ENCODE assay signal across 9 cellular contexts in genomic region chr17:17849863-17850373, GRCh38. TPM values are rescaled to one million over a fixed set of nuclear protein-coding genes. Genes with fewer than 3 reads are reported as not detected.
A peak's percentile ranks its signal among the peaks of the same experiment; 100 is the strongest.
DNase-seq lines count a peak whose midpoint lies in the region; ATAC-seq and TF ChIP-seq lines count a peak whose summit lies in the region.
"Had no signal": no experiment of that assay in that cellular context is flagged by ENCODE, and none has a peak within 500 bp of the region (broad histone marks: within the 10 kb centered on the region; RNA-seq: fewer than 3 reads in every experiment).

No MANE protein-coding gene starts in this region.

- ATAC-seq in WTC11 = peak; percentile 29; the same call in 1 of the 2 replicates
- ATAC-seq in GM21576 (IDR thresholded peaks at IDR 0.05; ENCODE audit: unreplicated experiment) = no peak

- no peak overlapping the region for H2BK15ac ChIP-seq in mesendoderm (replicated peaks; ENCODE audit: low read depth)

- DNase-seq in COR-L47 (lab: John Stamatoyannopoulos, UW) (peak; percentile 22), WTC11 (ENCODE audit: low spot score) (no peak), choroid plexus epithelial cell (ENCODE audit: low read depth) (peak; percentile 97), mesendoderm (peak; percentile 75), substantia nigra (lab: John Stamatoyannopoulos, UW) (peak in 25 of 49 donors; percentile 16 to 72 (median 38)), nephron progenitor cell (no peak)

- H3K56ac ChIP-seq in mesendoderm (ENCODE audit: low read length) = no peak overlapping the region

- H4K8ac ChIP-seq in mesendoderm (ENCODE audit: low read depth, low read length) = no peak overlapping the region

- H3K27ac ChIP-seq in mesendoderm (ENCODE audit: low read depth, low read length) (no peak overlapping the region), substantia nigra (ENCODE audit: low read depth, low read length, poor library complexity, severe bottlenecking) (peak overlapping the region; percentile 79)
- H3K27ac ChIP-seq: SJSA1 had no signal

- no peak overlapping the region for H3K18ac ChIP-seq in mesendoderm (ENCODE audit: low read length)

- H3K4me3 Mint-ChIP-seq in IgD-negative memory B cell (peak overlapping the region in 3 of 4 donors; percentile 45 to 88 (median 50)), WTC11 (no peak overlapping the region), nephron progenitor cell (no peak overlapping the region)

- H3K23ac ChIP-seq in mesendoderm (ENCODE audit: low read length) = no peak overlapping the region

- no peaks in the 10 kb centered on the region for H3K79me2 ChIP-seq in mesendoderm (ENCODE audit: control insufficient read depth, insufficient read depth, low read length)

- no peak overlapping the region for H2AK5ac ChIP-seq in mesendoderm (ENCODE audit: low read length)

- no peak for TF ChIP-seq CTCF in WTC11 (IDR thresholded peaks at IDR 0.05)
- TF ChIP-seq CTCF in choroid plexus epithelial cell (conservative IDR thresholded peaks at IDR 0.05; ENCODE audit: low read depth, low read length) = peak; percentile 50
- TF ChIP-seq CTCF in nephron progenitor cell (IDR thresholded peaks at IDR 0.05) = no peak

- no peak overlapping the region for H3K4ac ChIP-seq in mesendoderm (ENCODE audit: low read depth, low read length)

- H3K27me3 ChIP-seq in mesendoderm (ENCODE audit: insufficient read depth, low read length, poor library complexity) = no peaks in the 10 kb centered on the region
- H3K27me3 ChIP-seq: SJSA1 had no signal

- H3K36me3 ChIP-seq in mesendoderm (ENCODE audit: control insufficient read depth, insufficient read depth, low read length) = no peaks in the 10 kb centered on the region

- no peak overlapping the region for H3K4me3 ChIP-seq in choroid plexus epithelial cell (ENCODE audit: low read depth, low read length)
- H3K4me3 ChIP-seq in mesendoderm (ENCODE audit: low read length) = no peak overlapping the region
- H3K4me3 ChIP-seq: SJSA1 had no signal

- POLR2A ChIA-PET in WTC11 (lab: Charles Lee) = interaction anchor here (0.6 to 1.6 kb wide), 3 partner anchors 12 to 36 kb away, joined by 3 to 7 read pairs (median 5); no protein-coding TSS in a partner anchor

- no peak overlapping the region for H3K9ac ChIP-seq in mesendoderm (ENCODE audit: low read length)

- no peaks in the 10 kb centered on the region for H3K27me3 Mint-ChIP-seq in IgD-negative memory B cell
- peaks cover 3% of the 10 kb centered on the region; the same call in 1 of the 2 replicates for H3K27me3 Mint-ChIP-seq in WTC11 (ENCODE audit: low read depth)
- peaks cover 13% of the 10 kb centered on the region for H3K27me3 Mint-ChIP-seq in nephron progenitor cell (ENCODE audit: low read depth, poor library complexity)

- peaks cover 5% of the 10 kb centered on the region for H3K36me3 Mint-ChIP-seq in IgD-negative memory B cell
- H3K36me3 Mint-ChIP-seq in WTC11 = no peaks in the 10 kb centered on the region
- H3K36me3 Mint-ChIP-seq in nephron progenitor cell (ENCODE audit: low read depth) = no peaks in the 10 kb centered on the region

- H3K4me2 ChIP-seq in mesendoderm (ENCODE audit: low read length) = no peak overlapping the region

- no peaks in the 10 kb centered on the region for H3K9me3 Mint-ChIP-seq in IgD-negative memory B cell
- H3K9me3 Mint-ChIP-seq in WTC11 = no peaks in the 10 kb centered on the region
- H3K9me3 Mint-ChIP-seq in nephron progenitor cell = no peaks in the 10 kb centered on the region

- no CpG with 5 or more reads among the region's 2 CpGs for WGBS in mesendoderm (ENCODE audit: extremely low coverage, insufficient coverage, low lambda C conversion rate)

- no peak overlapping the region for H2BK120ac ChIP-seq in mesendoderm (ENCODE audit: low read depth, low read length)

- H3K4me1 Mint-ChIP-seq in IgD-negative memory B cell (peaks cover 7 to 9% (median 9%) of the 10 kb centered on the region in 3 donors), WTC11 (peaks cover 47% of the 10 kb centered on the region), nephron progenitor cell (peaks cover 79% of the 10 kb centered on the region)

- H3K27ac Mint-ChIP-seq in IgD-negative memory B cell (peak overlapping the region in 2 of 3 donors; percentile 57 to 74), WTC11 (no peak overlapping the region), nephron progenitor cell (no peak overlapping the region)

- H4K5ac ChIP-seq in mesendoderm (ENCODE audit: low read length) = no peak overlapping the region

- H3K4me1 ChIP-seq in mesendoderm (ENCODE audit: control insufficient read depth, low read depth, low read length) = no peaks in the 10 kb centered on the region

- CTCF ChIA-PET in WTC11 (lab: Charles Lee) = interaction anchor here (0.6 to 1.8 kb wide), 5 partner anchors 10 to 515 kb away, joined by 3 to 6 read pairs (median 4); no protein-coding TSS in a partner anchor

- no peak overlapping the region for H2BK5ac ChIP-seq in mesendoderm (ENCODE audit: low read length)

- H3K79me1 ChIP-seq in mesendoderm (ENCODE audit: low read length) = no peaks in the 10 kb centered on the region

TF ChIP-seq in WTC11, 78 proteins besides CTCF, POLR2A, EP300 and RAD21:
- TF ChIP-seq ELF4 (CRISPR knock-in tag; IDR thresholded peaks at IDR 0.05; ENCODE audit: low read depth) (no peak), ZNF138 (CRISPR knock-in tag; conservative IDR thresholded peaks at IDR 0.05) (no peak), NR1H2 (CRISPR knock-in tag; IDR thresholded peaks at IDR 0.05) (no peak), ESRRA (CRISPR knock-in tag; IDR thresholded peaks at IDR 0.05; ENCODE audit: borderline replicate concordance) (no peak), E2F4 (CRISPR knock-in tag; IDR thresholded peaks at IDR 0.05; ENCODE audit: borderline replicate concordance, low read depth) (no peak), CREM (CRISPR knock-in tag; IDR thresholded peaks at IDR 0.05) (no peak), ATF2 (CRISPR knock-in tag; IDR thresholded peaks at IDR 0.05; ENCODE audit: borderline replicate concordance, low read depth) (no peak)
TF ChIP-seq in WTC11: peak in this region for 0.

RNA-seq across cellular contexts. Expression of gene SREBF1, which starts 13.1 kb away (rescaled TPM):
- polyA plus RNA-seq in IgD-negative memory B cell = 9.1 TPM
- 72.3 to 93.7 TPM (median 76.7 TPM) in 3 replicates for total RNA-seq in WTC11 (2021)
- polyA plus RNA-seq in mesendoderm (2013, experiment 1 of 2) = 59.1 TPM
- polyA plus RNA-seq in mesendoderm (2013, experiment 2 of 2) = 55.4 TPM

Comparison
In these comparisons a context has a peak if more than half of its experiments do, and no peak if none do; other contexts are left out.
1. DNase-seq: peak in COR-L47 (single experiment), choroid plexus epithelial cell (single experiment), mesendoderm (single experiment) and substantia nigra (25 of 49); none in WTC11 (single experiment) and nephron progenitor cell (single experiment).
2. H3K27ac Mint-ChIP-seq: peak in IgD-negative memory B cell (2 of 3); none in WTC11 (single experiment) and nephron progenitor cell (single experiment).
3. H3K4me3 Mint-ChIP-seq: peak in IgD-negative memory B cell (3 of 4); none in WTC11 (single experiment) and nephron progenitor cell (single experiment).